Comparison of ENCODE assay signal across 9 cellular contexts in genomic region chr6:31586013-31586412, GRCh38. TPM values are rescaled to one million over a fixed set of nuclear protein-coding genes. Genes with fewer than 3 reads are reported as not detected.
DNase-seq lines count a peak whose midpoint lies in the region; ATAC-seq and TF ChIP-seq lines count a peak whose summit lies in the region.
"Had no signal": no experiment of that assay in that cellular context is flagged by ENCODE, and none has a peak within 500 bp of the region (broad histone marks: within the 10 kb centered on the region; RNA-seq: fewer than 3 reads in every experiment).

Gene LST1 (plus strand): TSS chr6:31586277. CDS start chr6:31587300, 1,023 bp downstream.

- peak within 1 kb of the TSS; percentile 71 for H3K4me3 Mint-ChIP-seq in CD8-positive, alpha-beta T cell
- peak within 1 kb of the TSS; percentile 50 to 89 (median 81) for H3K4me3 Mint-ChIP-seq in naive thymus-derived CD4-positive, alpha-beta T cell

- peak within 1 kb of the TSS; percentile 93 for H3K27ac Mint-ChIP-seq in CD8-positive, alpha-beta T cell
- H3K27ac Mint-ChIP-seq in naive thymus-derived CD4-positive, alpha-beta T cell, result peak within 1 kb of the TSS; percentile 84 to 100 (median 96)

- H3K9me3 ChIP-seq in CD8-positive, alpha-beta T cell (ENCODE audit: low read length), result no peaks in the 10 kb centered on the region
- H3K9me3 ChIP-seq in naive thymus-derived CD4-positive, alpha-beta T cell (ENCODE audit: control insufficient read depth in 2 of 3, low read length in 3 of 3), result no peaks in the 10 kb centered on the region
- H3K9me3 ChIP-seq: suprapubic skin had no signal

- no peak for TF ChIP-seq CTCF in CD8-positive, alpha-beta T cell (IDR thresholded peaks at IDR 0.05)

- H3K27me3 Mint-ChIP-seq in CD8-positive, alpha-beta T cell (ENCODE audit: low read depth), result no peaks in the 10 kb centered on the region
- no peaks in the 10 kb centered on the region for H3K27me3 Mint-ChIP-seq in naive thymus-derived CD4-positive, alpha-beta T cell

- WGBS in adipose tissue, 3 donors, result 29 to 50% (median 35%) methylated on average over 1 of the region's 1 CpG

- no peaks in the 10 kb centered on the region for H3K9me3 Mint-ChIP-seq in CD8-positive, alpha-beta T cell
- peaks cover 0 to 5% (median 0%) of the 10 kb centered on the region in 11 donors for H3K9me3 Mint-ChIP-seq in naive thymus-derived CD4-positive, alpha-beta T cell

- DNase-seq in CD8-positive, alpha-beta T cell, result no peak
- DNase-seq in MV-4-11 (lab: John Stamatoyannopoulos, UW), result peak; percentile 93
- DNase-seq in naive thymus-derived CD4-positive, alpha-beta T cell, result no peak
- DNase-seq in NCI-H524 (lab: John Stamatoyannopoulos, UW), result no peak

- H3K27ac ChIP-seq in CD8-positive, alpha-beta T cell (ENCODE audit: low read depth, low read length), result peak within 1 kb of the TSS; percentile 2
- peak within 1 kb of the TSS; percentile 17 for H3K27ac ChIP-seq in adipose tissue (ENCODE audit: low read depth, low read length)
- peak within 1 kb of the TSS; percentile 97 for H3K27ac ChIP-seq in naive thymus-derived CD4-positive, alpha-beta T cell (ENCODE audit: low read depth, low read length)
- H3K27ac ChIP-seq: suprapubic skin had no signal

- intact Hi-C loops in CD8-positive, alpha-beta T cell (cut with DNase I, micrococcal nuclease), result no loop called here
- intact Hi-C loops in naive thymus-derived CD4-positive, alpha-beta T cell (cut with micrococcal nuclease), result no loop called here

- CTCF ChIA-PET in CD8-positive, alpha-beta T cell (lab: Charles Lee), result interaction anchor here (0.6 to 36.4 kb wide), 6 partner anchors 6 to 1744 kb away, joined by 3 to 1206 read pairs (median 227); partner anchors contain the start of genes ATP6V1G2, DDX39B, LST1 and LTA
- CTCF ChIA-PET in naive thymus-derived CD4-positive, alpha-beta T cell (lab: Charles Lee), result interaction anchor here (0.6 to 18.2 kb wide), 4 partner anchors 11 to 35 kb away, joined by 4 to 687 read pairs (median 170); partner anchors contain the start of genes ATP6V1G2, NCR3, NFKBIL1 and TNF

- peaks cover 76% of the 10 kb centered on the region for H3K4me1 ChIP-seq in CD8-positive, alpha-beta T cell (ENCODE audit: insufficient read depth, low read length)
- H3K4me1 ChIP-seq in naive thymus-derived CD4-positive, alpha-beta T cell (ENCODE audit: control insufficient read depth in 2 of 2, insufficient read depth in 2 of 2, low read length in 2 of 2), result peaks cover 67 to 68% of the 10 kb centered on the region in 2 donors

- POLR2A ChIA-PET in CD8-positive, alpha-beta T cell (lab: Charles Lee), result interaction anchor here (1.5 to 16.5 kb wide), 4 partner anchors 8 to 38 kb away, joined by 4 to 387 read pairs (median 16); partner anchors contain the start of genes NCR3 and TNF
- POLR2A ChIA-PET in naive thymus-derived CD4-positive, alpha-beta T cell (lab: Charles Lee), result interaction anchor here (0.6 to 66.4 kb wide), 6 partner anchors 10 to 1295 kb away, joined by 3 to 3078 read pairs (median 4); partner anchors contain the start of genes AIF1, ATP6V1G2, BAG6 and DDX39B

- peaks cover 29% of the 10 kb centered on the region for H3K36me3 Mint-ChIP-seq in CD8-positive, alpha-beta T cell
- H3K36me3 Mint-ChIP-seq in naive thymus-derived CD4-positive, alpha-beta T cell, result peaks cover 8 to 40% (median 18%) of the 10 kb centered on the region in 5 donors

- H3K27me3 ChIP-seq in CD8-positive, alpha-beta T cell (ENCODE audit: insufficient read depth, low read length), result no peaks in the 10 kb centered on the region
- H3K27me3 ChIP-seq in naive thymus-derived CD4-positive, alpha-beta T cell (ENCODE audit: control insufficient read depth in 2 of 2, insufficient read depth in 2 of 2, low read length in 2 of 2), result no peaks in the 10 kb centered on the region
- H3K27me3 ChIP-seq: suprapubic skin had no signal

- no peak for ATAC-seq in CD8-positive, alpha-beta T cell
- peak; percentile 18 for ATAC-seq in naive thymus-derived CD4-positive, alpha-beta T cell
- ATAC-seq in GM18502 (IDR thresholded peaks at IDR 0.05; ENCODE audit: poor library complexity, unreplicated experiment) (no peak), HG03139 (IDR thresholded peaks at IDR 0.05; ENCODE audit: unreplicated experiment) (no peak), GM19467 (IDR thresholded peaks at IDR 0.05; ENCODE audit: unreplicated experiment) (no peak)

- H3K4me1 Mint-ChIP-seq in CD8-positive, alpha-beta T cell (ENCODE audit: low read depth), result peaks cover 76% of the 10 kb centered on the region
- H3K4me1 Mint-ChIP-seq in naive thymus-derived CD4-positive, alpha-beta T cell, result peaks cover 47 to 78% (median 68%) of the 10 kb centered on the region in 7 donors

- H3K36me3 ChIP-seq in CD8-positive, alpha-beta T cell (ENCODE audit: insufficient read depth, low read length), result no peaks in the 10 kb centered on the region
- H3K36me3 ChIP-seq in naive thymus-derived CD4-positive, alpha-beta T cell (ENCODE audit: control insufficient read depth in 2 of 3, insufficient read depth in 3 of 3, low read length in 3 of 3), result peaks cover 0 to 12% (median 0%) of the 10 kb centered on the region in 3 experiments
- H3K36me3 ChIP-seq: suprapubic skin had no signal

- H3K4me3 ChIP-seq in CD8-positive, alpha-beta T cell (ENCODE audit: low read depth, low read length), result peak within 1 kb of the TSS; percentile 18
- H3K4me3 ChIP-seq in naive thymus-derived CD4-positive, alpha-beta T cell (ENCODE audit: low read length), result peak within 1 kb of the TSS; percentile 25
- H3K4me3 ChIP-seq: suprapubic skin had no signal

RNA-seq across cellular contexts. Expression of gene LST1, which starts in this region (rescaled TPM):
- 10 to 100 TPM; 13.0 to 14.2 TPM for total RNA-seq in CD8-positive, alpha-beta T cell
- 10 to 100 TPM in 2 of 3 donors, 1 to 10 TPM in 1; 3.1 to 41.1 (median 32.1) TPM for polyA plus RNA-seq in adipose tissue
- 100 to 1,000 TPM in 2 of 5 experiments, 10 to 100 TPM in 3; 15.1 to 234 (median 32.0) TPM for total RNA-seq in naive thymus-derived CD4-positive, alpha-beta T cell
- 10 to 100 TPM in 1 of 2 donors, 1 to 10 TPM in 1; 8.4 to 15.3 TPM for polyA plus RNA-seq in naive thymus-derived CD4-positive, alpha-beta T cell

Comparison
In these comparisons a context has a peak if more than half of its experiments do, and no peak if none do; other contexts are left out.
1. H3K27ac ChIP-seq: peak in every context shown above with its lines; median percentile 97 in naive thymus-derived CD4-positive, alpha-beta T cell; 17 in adipose tissue; 2 in CD8-positive, alpha-beta T cell.